Comparison of ENCODE assay signal across 24 cellular contexts in genomic region chr17:7909080-7909479, GRCh38.
"Had no signal": no experiment of that assay in that cellular context is flagged by ENCODE, and none has a peak within 500 bp of the region (broad histone marks: within the 10 kb centered on the region; RNA-seq: fewer than 3 reads in every experiment).

No MANE protein-coding gene starts in this region.

- H3K4me1 ChIP-seq: SJSA1 had no signal

- DNase-seq: IMR-90, Karpas-422, KG1, MG63, NCI-H1092, NCI-H1105 treated with DMSO at 0.1 percent for 48 hours, NCI-H1436, NCI-H187, NCI-H2029, NCI-H2081 treated with DMSO at 0.1 percent for 48 hours, NCI-H2171, NCI-H226, NCI-H446, NCI-H510A, NCI-H524 treated with DMSO at 0.1 percent for 48 hours, NCI-H69, NCI-H774, Right ventricle myocardium superior, RPMI8226, SIG-M5 had no signal

- FAIRE-seq: RCC 7860 had no signal

- H3K4me3 ChIP-seq: MG63, SJSA1, SK-N-MC had no signal

- H3K27me3 ChIP-seq: MG63, SJSA1 had no signal

- H3K9me3 ChIP-seq: MG63, SJSA1 had no signal

- H3K27ac ChIP-seq: HL-60, SJSA1, SK-N-MC had no signal
